ENCODE assay signal across 26 cellular contexts in the genomic region with DNA sequence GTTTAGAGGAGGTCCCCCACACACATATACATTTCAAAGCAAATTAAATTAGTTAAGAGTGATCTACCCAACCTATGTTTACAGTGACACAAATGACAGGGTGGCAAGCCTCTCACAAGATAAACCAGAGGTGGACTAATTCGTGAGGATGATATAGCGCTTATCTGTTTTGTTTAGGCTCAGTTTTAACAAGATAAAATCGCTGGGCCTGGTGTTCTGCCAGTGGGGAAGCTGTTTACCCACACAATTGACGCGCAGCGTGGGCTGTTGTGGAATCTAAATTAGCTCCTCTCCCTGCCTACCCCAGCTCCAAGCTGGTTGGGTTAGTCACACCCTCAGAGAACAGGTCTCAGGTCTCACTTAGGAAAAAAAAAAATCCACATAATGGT. TPM values are rescaled to one million over a fixed set of nuclear protein-coding genes. Genes with fewer than 3 reads are reported as not detected.
"Had no signal": no experiment of that assay in that cellular context is flagged by ENCODE, and none has a peak within 500 bp of the region (broad histone marks: within the 10 kb centered on the region; RNA-seq: fewer than 3 reads in every experiment).

No MANE protein-coding gene starts in this region.

- H3K4me3 Mint-ChIP-seq: memory B cell; mesothelial cell of epicardium; naive B cell; natural killer cell treated with Interleukin-12 subunit alpha and Interleukin-12 subunit beta and Interleukin-15 and Interleukin-18, amount 100 ng/mL, for 72 hours; neural crest cell; stimulated activated naive B cell treated with anti-CD40 and anti-IgM and Interleukin-4, amounts not matched to agents 10 μg/mL and 1 μg/mL and 100 μg/mL, for 72 hours; stimulated activated naive CD8-positive, alpha-beta T cell treated with anti-CD3 and anti-CD28 coated beads, Interleukin-15, Interleukin-2, amounts not matched to agents 100 ng/mL and 50 ng/mL, for 24 hours had no signal

- H3K36me3 ChIP-seq: gastroesophageal sphincter, heart left ventricle, right lobe of liver, thoracic aorta, transverse colon, vagina had no signal

- H3K4me3 ChIP-seq: dorsolateral prefrontal cortex, gastroesophageal sphincter, heart left ventricle, hepatocyte, lung, mucosa of descending colon, right lobe of liver, thoracic aorta, transverse colon, vagina had no signal

- H3K9ac ChIP-seq: parathyroid adenoma had no signal

- H3K4me1 ChIP-seq: foreskin keratinocyte, gastroesophageal sphincter, heart left ventricle, parathyroid adenoma, right lobe of liver, transverse colon, vagina had no signal

- H3K4me1 Mint-ChIP-seq: memory B cell; naive B cell; stimulated activated naive B cell treated with anti-CD40 and anti-IgM and Interleukin-4, amounts not matched to agents 10 μg/mL and 1 μg/mL and 100 μg/mL, for 72 hours had no signal

- H3K4me2 ChIP-seq: hepatocyte had no signal

- H3K79me2 ChIP-seq: hepatocyte, parathyroid adenoma had no signal

- H3K9me3 Mint-ChIP-seq: natural killer cell treated with Interleukin-12 subunit alpha and Interleukin-12 subunit beta and Interleukin-15 and Interleukin-18, amount 100 ng/mL, for 72 hours; stimulated activated naive CD8-positive, alpha-beta T cell treated with anti-CD3 and anti-CD28 coated beads, Interleukin-15, Interleukin-2, amounts not matched to agents 100 ng/mL and 50 ng/mL, for 24 hours had no signal

- H2AFZ ChIP-seq: hepatocyte, parathyroid adenoma had no signal

- H3K36me3 Mint-ChIP-seq: memory B cell; mesothelial cell of epicardium; naive B cell; natural killer cell treated with Interleukin-12 subunit alpha and Interleukin-12 subunit beta and Interleukin-15 and Interleukin-18, amount 100 ng/mL, for 72 hours; stimulated activated naive B cell treated with anti-CD40 and anti-IgM and Interleukin-4, amounts not matched to agents 10 μg/mL and 1 μg/mL and 100 μg/mL, for 72 hours had no signal

- H3K27me3 ChIP-seq: right lobe of liver, transverse colon, vagina had no signal

- H3K9me3 ChIP-seq: gastroesophageal sphincter, heart left ventricle, mucosa of descending colon, right lobe of liver, thoracic aorta, transverse colon, vagina had no signal

- H3K27ac ChIP-seq: dorsolateral prefrontal cortex, epithelial cell of prostate, foreskin keratinocyte, gastroesophageal sphincter, heart left ventricle, hepatocyte, parathyroid adenoma, right lobe of liver, thoracic aorta, transverse colon, vagina had no signal

- H3K27ac Mint-ChIP-seq: memory B cell; mesothelial cell of epicardium; naive B cell; natural killer cell treated with Interleukin-12 subunit alpha and Interleukin-12 subunit beta and Interleukin-15 and Interleukin-18, amount 100 ng/mL, for 72 hours; progenitor cell of endocrine pancreas; stimulated activated naive B cell treated with anti-CD40 and anti-IgM and Interleukin-4, amounts not matched to agents 10 μg/mL and 1 μg/mL and 100 μg/mL, for 72 hours; stimulated activated naive CD8-positive, alpha-beta T cell treated with anti-CD3 and anti-CD28 coated beads, Interleukin-15, Interleukin-2, amounts not matched to agents 100 ng/mL and 50 ng/mL, for 24 hours had no signal

- DNase-seq: effector CD4-positive, alpha-beta T cell; foreskin keratinocyte; heart left ventricle; kidney; mucosa of descending colon; naive B cell; right lobe of liver; small intestine; stimulated activated CD4-positive, alpha-beta T cell treated with anti-CD3 and anti-CD28 coated beads, Interleukin-15, amount 100 ng/mL, for 24 hours; stimulated activated CD4-positive, alpha-beta T cell treated with anti-CD3 and anti-CD28 coated beads, Interleukin-2, amount 100 ng/mL, for 48 hours; stimulated activated naive B cell treated with anti-CD40 and anti-IgM and Interleukin-4, amounts not matched to agents 10 μg/mL and 1 μg/mL and 100 μg/mL, for 72 hours; transverse colon had no signal

RNA-seq across cellular contexts. Expression of a gene that starts 16.7 kb away (rescaled TPM):
- total RNA-seq: foreskin keratinocyte had no signal
- polyA plus RNA-seq: foreskin keratinocyte had no signal
